Comparison of ENCODE assay signal across 18 cellular contexts in the genomic region with DNA sequence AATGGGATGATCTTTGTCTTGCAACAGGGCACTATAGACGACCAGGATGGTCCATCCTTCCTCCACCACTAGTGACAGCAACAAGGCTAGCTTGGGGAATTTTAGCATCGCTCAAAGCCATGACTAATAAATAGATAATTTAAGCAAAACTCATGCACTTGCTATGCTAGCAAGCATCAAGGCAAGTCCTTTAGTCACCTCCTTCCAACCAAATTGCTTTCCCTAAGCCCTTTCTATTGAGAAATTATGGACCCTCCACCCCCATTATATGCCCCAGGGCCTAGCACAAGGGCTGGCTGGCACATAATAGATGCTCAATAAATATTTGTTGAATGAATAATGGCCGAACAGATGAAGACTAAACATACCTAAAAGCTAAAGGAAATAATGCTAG. TPM values are rescaled to one million over a fixed set of nuclear protein-coding genes. Genes with fewer than 3 reads are reported as not detected.
DNase-seq lines count a peak whose midpoint lies in the region; ATAC-seq, FAIRE-seq and TF ChIP-seq lines count a peak whose summit lies in the region.
"Had no signal": no experiment of that assay in that cellular context is flagged by ENCODE, and none has a peak within 500 bp of the region (broad histone marks: within the 10 kb centered on the region; RNA-seq: fewer than 3 reads in every experiment).

No MANE protein-coding gene starts in this region.

- H3K4me1 ChIP-seq in lower lobe of right lung = no peaks in the 10 kb centered on the region
- H3K4me1 ChIP-seq: pancreas had no signal

- H3K4me3 ChIP-seq in epithelial cell of proximal tubule (ENCODE audit: low read depth, low read length) (no peak overlapping the region), lower lobe of right lung (no peak overlapping the region)
- H3K4me3 ChIP-seq: pancreas, suprapubic skin had no signal

- H3K9me3 ChIP-seq in lower lobe of right lung = no peaks in the 10 kb centered on the region
- H3K9me3 ChIP-seq: pancreas, suprapubic skin had no signal

- peak; percentile 23 for DNase-seq in GM04504 (ENCODE audit: low read depth)
- DNase-seq in RCC 7860 (ENCODE audit: low spot score) = peak; percentile 52
- peak; percentile 18 for DNase-seq in epithelial cell of proximal tubule (ENCODE audit: low read depth)
- peak; percentile 73 for DNase-seq in renal cortical epithelial cell (ENCODE audit: low read depth)
- no peak for DNase-seq in T-helper 2 cell
- DNase-seq in lower lobe of right lung = no peak
- DNase-seq: activated CD8-positive, alpha-beta T cell treated with anti-CD3 and anti-CD28 coated beads, Interleukin-2, amount 10 ng/mL, durations not matched to agents 7 days and 5 days; activated gamma-delta T cell; cerebellar nuclear complex; NCI-H1694 treated with DMSO at 0.1 percent for 48 hours; NCI-H69; Right ventricle myocardium superior had no signal

- no peak overlapping the region for H3K27ac ChIP-seq in lower lobe of right lung
- H3K27ac ChIP-seq: KMS-11, pancreas, suprapubic skin had no signal

- ATAC-seq in HG03439 (IDR thresholded peaks at IDR 0.05; ENCODE audit: unreplicated experiment) (no peak), HG02571 (IDR thresholded peaks at IDR 0.05; ENCODE audit: unreplicated experiment) (no peak), lower lobe of right lung (no peak)
- ATAC-seq: activated CD8-positive, alpha-beta T cell treated with anti-CD3 and anti-CD28 coated beads, Interleukin-2, amount 10 ng/mL, durations not matched to agents 7 days and 5 days had no signal

- intact Hi-C loops in lower lobe of right lung (cut with DNase I) = no loop called here

- no peaks in the 10 kb centered on the region for H3K36me3 ChIP-seq in lower lobe of right lung
- H3K36me3 ChIP-seq: pancreas, suprapubic skin had no signal

- H3K27me3 ChIP-seq in lower lobe of right lung (ENCODE audit: low read depth) = no peaks in the 10 kb centered on the region
- H3K27me3 ChIP-seq: suprapubic skin had no signal

- TF ChIP-seq CTCF in epithelial cell of proximal tubule (conservative IDR thresholded peaks at IDR 0.05; ENCODE audit: low read depth, low read length) (no peak), lower lobe of right lung (IDR thresholded peaks at IDR 0.05) (no peak)

- no peak for FAIRE-seq in RCC 7860 (lab: Jason Lieb, UNC)
- FAIRE-seq: endothelial cell of umbilical vein, pancreas had no signal

RNA-seq across cellular contexts. Expression of gene SLC16A2, which starts 28.6 kb away (rescaled TPM):
- total RNA-seq in epithelial cell of proximal tubule (5.3 and 5.4 TPM in 2 replicates), renal cortical epithelial cell (5.9 and 19.5 TPM in 2 replicates), lower lobe of right lung (7.2 TPM)
- total RNA-seq: activated CD8-positive, alpha-beta T cell treated with anti-CD3 and anti-CD28 coated beads, Interleukin-2, amount 10 ng/mL, durations not matched to agents 7 days and 5 days had no signal

Comparison
In these comparisons a context has a peak if more than half of its experiments do, and no peak if none do; other contexts are left out.
1. DNase-seq: peak in GM04504 (single experiment), RCC 7860 (single experiment), epithelial cell of proximal tubule (single experiment) and renal cortical epithelial cell (single experiment); none in T-helper 2 cell (0 of 5) and lower lobe of right lung (single experiment).